16 cellular contexts compared by ENCODE assay signal in the genomic region with DNA sequence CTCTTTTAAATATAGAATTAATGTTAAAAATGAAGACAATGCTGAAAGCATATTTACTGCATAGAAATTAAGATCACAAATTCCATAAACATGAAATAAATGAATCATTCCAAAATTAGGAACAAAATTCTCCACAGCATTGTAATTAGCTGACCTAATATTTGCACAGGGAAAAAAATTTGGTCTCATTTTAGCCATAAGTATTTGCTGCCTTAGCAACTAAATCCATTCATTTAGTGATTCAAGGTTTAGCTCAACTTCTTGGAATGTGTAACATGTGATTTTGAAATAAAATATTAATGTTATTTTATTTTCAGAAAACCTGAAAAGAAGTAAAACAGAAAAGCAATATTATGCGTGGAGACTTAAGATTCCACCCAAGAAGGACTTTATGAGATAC. TPM values are rescaled to one million over a fixed set of nuclear protein-coding genes. Genes with fewer than 3 reads are reported as not detected.
"Had no signal": no experiment of that assay in that cellular context is flagged by ENCODE, and none has a peak within 500 bp of the region (broad histone marks: within the 10 kb centered on the region; RNA-seq: fewer than 3 reads in every experiment).

No MANE protein-coding gene starts in this region.

- H3K4me2 ChIP-seq: hepatocyte had no signal

- H3K4me3 ChIP-seq: gastroesophageal sphincter, hepatocyte, lower lobe of right lung, spleen had no signal

- H3K36me3 ChIP-seq: brain microvascular endothelial cell, gastroesophageal sphincter, lower lobe of right lung, spleen had no signal

- H3K36me3 Mint-ChIP-seq: activated naive CD4-positive, alpha-beta T cell treated with anti-CD3 and anti-CD28 coated beads, Interleukin-2, amount 50 U/mL, for 24 hours; naive B cell had no signal

- H3K27me3 ChIP-seq: brain microvascular endothelial cell, gastroesophageal sphincter, hepatocyte, spleen had no signal

- DNase-seq: activated CD4-positive, alpha-beta T cell treated with anti-CD3 and anti-CD28 coated beads, Interleukin-2, amount 50 U/mL, for 1 hour; amygdala; brain microvascular endothelial cell; lower lobe of right lung; midbrain; naive B cell; posterior cingulate gyrus; spleen; stimulated activated CD4-positive, alpha-beta T cell treated with anti-CD3 and anti-CD28 coated beads, Interleukin-2, amount 100 ng/mL, for 24 hours; stimulated activated naive CD4-positive, alpha-beta T cell; SW 1271 had no signal

- H3K27me3 Mint-ChIP-seq: naive B cell had no signal

- ATAC-seq: gastroesophageal sphincter, lower lobe of right lung had no signal

- H3K9me3 Mint-ChIP-seq: activated naive CD4-positive, alpha-beta T cell treated with anti-CD3 and anti-CD28 coated beads, Interleukin-2, amount 50 U/mL, for 24 hours; T-helper 2 cell treated with Interferon-gamma antibody and Interleukin-4, amounts not matched to agents 5 μg/mL and 100 μg/mL, for 36 hours had no signal

- H3K4me1 Mint-ChIP-seq: activated naive CD4-positive, alpha-beta T cell treated with anti-CD3 and anti-CD28 coated beads, Interleukin-2, amount 50 U/mL, for 24 hours; naive B cell had no signal

- H3K9me3 ChIP-seq: gastroesophageal sphincter, lower lobe of right lung, spleen had no signal

- H3K4me3 Mint-ChIP-seq: activated naive CD4-positive, alpha-beta T cell treated with anti-CD3 and anti-CD28 coated beads, Interleukin-2, amount 50 U/mL, for 24 hours; naive B cell; T-helper 2 cell treated with Interferon-gamma antibody and Interleukin-4, amounts not matched to agents 5 μg/mL and 100 μg/mL, for 36 hours had no signal

- H3K27ac Mint-ChIP-seq: activated naive CD4-positive, alpha-beta T cell treated with anti-CD3 and anti-CD28 coated beads, Interleukin-2, amount 50 U/mL, for 24 hours; naive B cell; T-helper 2 cell treated with Interferon-gamma antibody and Interleukin-4, amounts not matched to agents 5 μg/mL and 100 μg/mL, for 36 hours had no signal

- H2AFZ ChIP-seq: hepatocyte had no signal

- H3K27ac ChIP-seq: brain microvascular endothelial cell, hepatocyte, lower lobe of right lung, spleen had no signal

- H3K79me2 ChIP-seq: hepatocyte had no signal

RNA-seq across cellular contexts. Expression of a gene that starts 25.5 kb away (rescaled TPM):
- total RNA-seq: activated CD8-positive, alpha-beta memory T cell treated with anti-CD3 and anti-CD28 coated beads for 36 hours had no signal
